Comparison of ENCODE assay signal across 16 cellular contexts in the genomic region with DNA sequence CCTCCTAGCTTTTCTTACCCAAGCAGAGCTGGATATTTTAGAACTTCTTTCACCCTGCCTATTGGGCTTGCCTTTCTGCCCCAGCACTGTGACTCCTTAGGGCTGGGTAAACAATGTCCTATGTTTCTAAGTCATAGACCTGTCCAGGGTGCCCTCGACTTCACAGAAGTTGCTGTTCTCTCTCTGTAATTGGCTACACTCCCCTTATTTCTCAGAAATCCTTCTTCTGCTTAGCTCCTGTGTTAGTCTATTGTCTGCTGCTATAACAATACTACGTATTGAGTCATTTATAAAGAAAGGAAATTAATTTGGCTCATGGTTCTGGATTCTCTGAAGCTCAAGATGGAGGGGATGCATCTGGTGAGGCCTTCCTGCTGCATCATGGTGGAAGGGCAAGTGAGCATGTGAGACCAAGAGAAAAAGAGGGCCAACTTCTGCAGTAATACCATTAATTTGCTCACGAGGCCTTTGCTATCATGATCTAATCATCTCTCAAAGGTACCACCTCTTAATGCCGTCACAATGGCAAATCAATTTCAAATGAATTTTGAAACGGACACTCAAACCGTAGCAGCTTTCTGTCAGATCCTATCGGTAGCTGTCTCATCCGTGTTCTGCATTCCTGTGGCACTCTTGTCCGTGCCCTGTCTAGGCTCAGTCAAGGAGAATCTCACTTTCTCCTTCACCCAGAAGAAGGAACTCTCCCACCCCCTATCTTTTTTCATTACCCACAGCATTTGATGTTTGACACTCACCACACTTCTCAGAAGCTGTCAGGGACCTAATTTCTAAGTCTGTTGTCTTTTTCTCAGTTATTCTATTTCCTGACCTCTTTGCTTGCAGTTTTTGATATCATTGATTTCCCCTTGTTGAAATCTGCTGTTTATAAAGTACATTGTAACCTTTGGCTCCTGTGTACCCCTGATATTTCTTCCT. TPM values are rescaled to one million over a fixed set of nuclear protein-coding genes. Genes with fewer than 3 reads are reported as not detected.
DNase-seq lines count a peak whose midpoint lies in the region; ATAC-seq and TF ChIP-seq lines count a peak whose summit lies in the region.
"Had no signal": no experiment of that assay in that cellular context is flagged by ENCODE, and none has a peak within 500 bp of the region (broad histone marks: within the 10 kb centered on the region; RNA-seq: fewer than 3 reads in every experiment).

No MANE protein-coding gene starts in this region.

- H3K27ac ChIP-seq in cardiac muscle cell (peak overlapping the region; percentile 34), mesenchymal stem cell (ENCODE audit: low read length, poor library complexity, severe bottlenecking) (no peak overlapping the region)
- H3K27ac ChIP-seq: epithelial cell of prostate, SJSA1, testis had no signal

- no peak for ATAC-seq in left cardiac atrium
- ATAC-seq in stimulated activated naive CD8-positive, alpha-beta T cell treated with anti-CD3 and anti-CD28 coated beads, Interleukin-15, amount 100 ng/mL, for 72 hours = no peak
- ATAC-seq in GM21825 (IDR thresholded peaks at IDR 0.05; ENCODE audit: unreplicated experiment) = no peak

- WGBS in mesenchymal stem cell = 76% methylated on average over 9 of the region's 9 CpGs

- H3K9ac ChIP-seq in mesenchymal stem cell (ENCODE audit: low read length) = no peak overlapping the region

- H3K4ac ChIP-seq in mesenchymal stem cell (ENCODE audit: low read depth in 1 of 2, low read length in 2 of 2) = peak overlapping the region in 1 of 2 experiments; percentile 40

- no peaks in the 10 kb centered on the region for H3K27me3 Mint-ChIP-seq in activated T-helper 2 cell treated with anti-CD3 and anti-CD28 coated beads, Interferon-gamma antibody, Interleukin-2, Interleukin-4, amounts not matched to agents 10 μg/mL and 5 μg/mL and 100 μg/mL, durations not matched to agents 14 hours and 24 hours and 36 hours (ENCODE audit: low read depth)
- no peaks in the 10 kb centered on the region for H3K27me3 Mint-ChIP-seq in stimulated activated naive CD8-positive, alpha-beta T cell treated with anti-CD3 and anti-CD28 coated beads, Interleukin-15, amount 100 ng/mL, for 72 hours

- H3K9me3 Mint-ChIP-seq in activated T-helper 2 cell treated with anti-CD3 and anti-CD28 coated beads, Interferon-gamma antibody, Interleukin-2, Interleukin-4, amounts not matched to agents 10 μg/mL and 5 μg/mL and 100 μg/mL, durations not matched to agents 14 hours and 24 hours and 36 hours = peaks cover 25% of the 10 kb centered on the region
- peaks cover 25% of the 10 kb centered on the region in 2 donors for H3K9me3 Mint-ChIP-seq in stimulated activated naive CD8-positive, alpha-beta T cell treated with anti-CD3 and anti-CD28 coated beads, Interleukin-15, amount 100 ng/mL, for 72 hours

- H3K14ac ChIP-seq in mesenchymal stem cell (ENCODE audit: low read length in 2 of 2) = no peak overlapping the region

- TF ChIP-seq CTCF in cardiac muscle cell (IDR thresholded peaks at IDR 0.05; ENCODE audit: low read depth, low read length) = no peak

- H3K4me3 ChIP-seq in cardiac muscle cell (no peak overlapping the region), mesenchymal stem cell (ENCODE audit: insufficient read depth in 1 of 2, low read depth in 1 of 2, low read length in 2 of 2) (no peak overlapping the region)
- H3K4me3 ChIP-seq: right lobe of liver, SJSA1, testis had no signal

- H2AK5ac ChIP-seq in mesenchymal stem cell (ENCODE audit: low read length, severe bottlenecking) = no peak overlapping the region

- intact Hi-C loops in left cardiac atrium (cut with DNase I) = loop anchor here (5.0 kb wide), 3 partner anchors 57 to 692 kb away; no protein-coding TSS in a partner anchor
- intact Hi-C loops in activated T-helper 2 cell treated with anti-CD3 and anti-CD28 coated beads, Interferon-gamma antibody, Interleukin-2, Interleukin-4, amounts not matched to agents 10 μg/mL and 5 μg/mL and 100 μg/mL, durations not matched to agents 14 hours and 24 hours and 36 hours (cut with micrococcal nuclease) = loop anchor here (5.0 kb wide), 4 partner anchors 33 to 692 kb away; a partner anchor contains a TSS

- H3K18ac ChIP-seq in mesenchymal stem cell (ENCODE audit: low read depth in 1 of 2, low read length in 2 of 2) = peak overlapping the region in 1 of 2 experiments; percentile 78

- no peak overlapping the region for H4K8ac ChIP-seq in mesenchymal stem cell (ENCODE audit: low read length)

- DNase-seq in cardiac muscle cell (ENCODE audit: low read depth in 1 of 2, low spot score in 1 of 2) (no peak), left cardiac atrium (no peak), mesenchymal stem cell (no peak), HPDE6-E6E7 (ENCODE audit: extremely low spot score) (no peak), SW 1271 (lab: John Stamatoyannopoulos, UW) (no peak)
- DNase-seq in activated T-helper 2 cell treated with anti-CD3 and anti-CD28 coated beads, Interferon-gamma antibody, Interleukin-2, Interleukin-4, amounts not matched to agents 10 μg/mL and 5 μg/mL and 100 μg/mL, durations not matched to agents 14 hours and 24 hours and 36 hours (ENCODE audit: low spot score) = no peak
- no peak for DNase-seq in stimulated activated naive CD8-positive, alpha-beta T cell treated with anti-CD3 and anti-CD28 coated beads, Interleukin-15, amount 100 ng/mL, for 72 hours
- DNase-seq: NCI-H1930; NCI-H510A treated with DMSO at 0.1 percent for 48 hours; right lobe of liver; stimulated activated CD4-positive, alpha-beta T cell treated with anti-CD3 and anti-CD28 coated beads, Interleukin-2, amount 100 ng/mL, for 24 hours; testis had no signal

- H3K36me3 ChIP-seq in cardiac muscle cell (no peaks in the 10 kb centered on the region), mesenchymal stem cell (ENCODE audit: control insufficient read depth in 1 of 2, insufficient read depth in 2 of 2, low read depth in 1 of 2, low read length in 2 of 2) (peaks cover 0 to 3% of the 10 kb centered on the region in 2 experiments)
- H3K36me3 ChIP-seq: right lobe of liver, SJSA1 had no signal

- H2BK120ac ChIP-seq in mesenchymal stem cell (ENCODE audit: low read depth, low read length) = no peak overlapping the region

- no peak overlapping the region for H4K91ac ChIP-seq in mesenchymal stem cell (ENCODE audit: low read length)

- H3K9me3 ChIP-seq in cardiac muscle cell (ENCODE audit: low read depth) = no peaks in the 10 kb centered on the region
- peaks cover 9% of the 10 kb centered on the region for H3K9me3 ChIP-seq in mesenchymal stem cell (ENCODE audit: control insufficient read depth, low read length)
- H3K9me3 ChIP-seq: right lobe of liver, SJSA1, testis had no signal

- no peak overlapping the region for H3K4me2 ChIP-seq in mesenchymal stem cell (ENCODE audit: low read length, poor library complexity, severe bottlenecking)

- peaks cover 25% of the 10 kb centered on the region for H3K36me3 Mint-ChIP-seq in activated T-helper 2 cell treated with anti-CD3 and anti-CD28 coated beads, Interferon-gamma antibody, Interleukin-2, Interleukin-4, amounts not matched to agents 10 μg/mL and 5 μg/mL and 100 μg/mL, durations not matched to agents 14 hours and 24 hours and 36 hours (ENCODE audit: low read depth)

- H3K23ac ChIP-seq in mesenchymal stem cell (ENCODE audit: low read length in 2 of 2) = no peak overlapping the region

- H3K79me1 ChIP-seq in mesenchymal stem cell (replicated peaks; ENCODE audit: low read length, poor library complexity, severe bottlenecking) = no peaks in the 10 kb centered on the region

- H3K27ac Mint-ChIP-seq in activated T-helper 2 cell treated with anti-CD3 and anti-CD28 coated beads, Interferon-gamma antibody, Interleukin-2, Interleukin-4, amounts not matched to agents 10 μg/mL and 5 μg/mL and 100 μg/mL, durations not matched to agents 14 hours and 24 hours and 36 hours = peak overlapping the region; percentile 38
- peak overlapping the region; percentile 96 for H3K27ac Mint-ChIP-seq in stimulated activated naive CD8-positive, alpha-beta T cell treated with anti-CD3 and anti-CD28 coated beads, Interleukin-15, amount 100 ng/mL, for 72 hours

- peaks cover 33% of the 10 kb centered on the region for H3K4me1 ChIP-seq in cardiac muscle cell (ENCODE audit: low read depth)
- H3K4me1 ChIP-seq in mesenchymal stem cell (ENCODE audit: control insufficient read depth, insufficient read depth, low read depth, low read length) = peaks cover 7% of the 10 kb centered on the region

- H2BK12ac ChIP-seq in mesenchymal stem cell (ENCODE audit: low read length in 2 of 2) = peak overlapping the region; percentile 1 to 65

- no peaks in the 10 kb centered on the region for H3K27me3 ChIP-seq in cardiac muscle cell
- no peaks in the 10 kb centered on the region for H3K27me3 ChIP-seq in mesenchymal stem cell (ENCODE audit: control insufficient read depth in 1 of 2, insufficient read depth in 1 of 2, low read length in 2 of 2)
- H3K27me3 ChIP-seq: right lobe of liver, SJSA1, testis had no signal

- peaks cover 48% of the 10 kb centered on the region for H3K4me1 Mint-ChIP-seq in activated T-helper 2 cell treated with anti-CD3 and anti-CD28 coated beads, Interferon-gamma antibody, Interleukin-2, Interleukin-4, amounts not matched to agents 10 μg/mL and 5 μg/mL and 100 μg/mL, durations not matched to agents 14 hours and 24 hours and 36 hours (ENCODE audit: low read depth)
- H3K4me1 Mint-ChIP-seq in stimulated activated naive CD8-positive, alpha-beta T cell treated with anti-CD3 and anti-CD28 coated beads, Interleukin-15, amount 100 ng/mL, for 72 hours = peaks cover 51% of the 10 kb centered on the region

- H3K4me3 Mint-ChIP-seq in activated T-helper 2 cell treated with anti-CD3 and anti-CD28 coated beads, Interferon-gamma antibody, Interleukin-2, Interleukin-4, amounts not matched to agents 10 μg/mL and 5 μg/mL and 100 μg/mL, durations not matched to agents 14 hours and 24 hours and 36 hours (ENCODE audit: low read depth) = no peak overlapping the region
- peak overlapping the region; percentile 57 to 67 for H3K4me3 Mint-ChIP-seq in stimulated activated naive CD8-positive, alpha-beta T cell treated with anti-CD3 and anti-CD28 coated beads, Interleukin-15, amount 100 ng/mL, for 72 hours

- no peak overlapping the region for H2AFZ ChIP-seq in mesenchymal stem cell (ENCODE audit: low read depth, low read length)

- H2BK15ac ChIP-seq in mesenchymal stem cell (ENCODE audit: low read depth, poor library complexity, severe bottlenecking) = no peak overlapping the region

- no peak overlapping the region for H2BK5ac ChIP-seq in mesenchymal stem cell (ENCODE audit: low read depth, low read length, poor library complexity, severe bottlenecking)

RNA-seq across cellular contexts. Expression of a gene that starts 22.3 kb away (rescaled TPM):
- total RNA-seq in cardiac muscle cell (not detected in 2 replicates), left cardiac atrium (1 to 10 TPM in 1 of 2 donors, under 1 TPM in 1; 0.62 to 1.2 TPM)
- polyA plus RNA-seq in cardiac muscle cell = not detected in 2 replicates
- total RNA-seq in activated T-helper 2 cell treated with anti-CD3 and anti-CD28 coated beads, Interferon-gamma antibody, Interleukin-2, Interleukin-4, amounts not matched to agents 10 μg/mL and 5 μg/mL and 100 μg/mL, durations not matched to agents 14 hours and 24 hours and 36 hours = 232 TPM in 2 replicates
- polyA plus RNA-seq in mesenchymal stem cell (2013, experiment 1 of 2) = not detected
- 0.04 TPM for polyA plus RNA-seq in mesenchymal stem cell (2013, experiment 2 of 2)
- total RNA-seq: lung microvascular endothelial cell, SJSA1 had no signal

RNA-seq across cellular contexts. Expression of a gene that starts 53.0 kb away (rescaled TPM):
- total RNA-seq in cardiac muscle cell = 0.12 and 0.56 TPM in 2 replicates
- 0.15 and 1.4 TPM in 2 replicates for polyA plus RNA-seq in cardiac muscle cell
- 1 to 10 TPM; 1.5 to 4.5 TPM for total RNA-seq in left cardiac atrium
- total RNA-seq in activated T-helper 2 cell treated with anti-CD3 and anti-CD28 coated beads, Interferon-gamma antibody, Interleukin-2, Interleukin-4, amounts not matched to agents 10 μg/mL and 5 μg/mL and 100 μg/mL, durations not matched to agents 14 hours and 24 hours and 36 hours = 0.18 and 0.34 TPM in 2 replicates
- 4.2 TPM for polyA plus RNA-seq in mesenchymal stem cell (2013, experiment 1 of 2)
- polyA plus RNA-seq in mesenchymal stem cell (2013, experiment 2 of 2) = 4.0 TPM
- total RNA-seq: lung microvascular endothelial cell, SJSA1 had no signal

Comparison
In these comparisons a context has a peak if more than half of its experiments do, and no peak if none do; other contexts are left out.
1. RNA of a gene that starts 22.3 kb away (total RNA-seq): 232 TPM in activated T-helper 2 cell treated with anti-CD3 and anti-CD28 coated beads, Interferon-gamma antibody, Interleukin-2, Interleukin-4, amounts not matched to agents 10 μg/mL and 5 μg/mL and 100 μg/mL, durations not matched to agents 14 hours and 24 hours and 36 hours; 0.62 to 1.2 TPM in left cardiac atrium and not detected in cardiac muscle cell; every median in the first group is over 100 times any median in the second.